ENCODE assay signal across 25 cellular contexts in the genomic region with DNA sequence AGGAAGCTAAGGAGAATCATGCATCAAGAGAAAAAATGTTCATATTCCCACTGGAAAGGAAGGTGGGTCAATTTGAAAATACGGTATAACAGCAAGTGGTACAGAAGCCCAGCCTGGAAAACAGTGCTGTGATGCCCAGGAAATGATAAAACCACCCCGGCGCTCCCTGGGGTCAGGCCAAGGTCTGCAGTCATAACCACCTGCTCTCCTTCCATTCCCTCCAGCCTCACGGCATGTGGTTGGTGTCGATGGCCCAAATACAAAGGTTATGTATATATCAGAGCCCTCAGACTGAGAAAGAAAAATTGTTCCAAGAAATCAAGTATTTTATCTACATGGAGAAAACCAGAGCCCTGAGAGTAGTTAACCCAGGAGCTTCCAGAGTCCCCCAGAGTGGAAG.
"Had no signal": no experiment of that assay in that cellular context is flagged by ENCODE, and none has a peak within 500 bp of the region (broad histone marks: within the 10 kb centered on the region; RNA-seq: fewer than 3 reads in every experiment).

No MANE protein-coding gene starts in this region.

- H3K4me1 ChIP-seq: ascending aorta, body of pancreas, Peyer's patch had no signal

- H3K4me3 ChIP-seq: ascending aorta, body of pancreas, Peyer's patch had no signal

- H3K27ac Mint-ChIP-seq: activated B cell treated with CpG ODN at 0.5 μM for 24 hours; activated CD4-positive, alpha-beta T cell treated with anti-CD3 and anti-CD28 coated beads, Interleukin-2, amount 10 ng/mL, durations not matched to agents 24 days and 14 days; activated CD8-positive, alpha-beta memory T cell treated with anti-CD3 and anti-CD28 coated beads, Interleukin-2, amount 10 ng/mL, durations not matched to agents 7 days and 5 days; activated naive CD4-positive, alpha-beta T cell treated with anti-CD3 and anti-CD28 coated beads, Interleukin-2, amount 50 U/mL, for 72 hours; activated naive CD8-positive, alpha-beta T cell treated with anti-CD3 and anti-CD28 coated beads, Interleukin-2, amount 50 U/mL, for 24 hours; activated T-cell treated with anti-CD3 and anti-CD28 coated beads, Interleukin-2, amount 50 U/mL, for 24 hours; activated T-helper 1 cell treated with anti-CD3 and anti-CD28 coated beads, Interleukin-12 subunit alpha, Interleukin-12 subunit beta, Interleukin-2, Interleukin-4 antibody, amounts not matched to agents 30 ng/mL and 10 ng/mL and 1 ng/mL, durations not matched to agents 14 hours and 24 hours and 36 hours had no signal

- DNase-seq: activated B cell treated with CpG ODN at 0.5 μM for 24 hours; activated CD4-positive, alpha-beta T cell treated with anti-CD3 and anti-CD28 coated beads for 1 hour; activated CD4-positive, alpha-beta T cell treated with anti-CD3 and anti-CD28 coated beads, Interleukin-2, amount 10 ng/mL, durations not matched to agents 24 days and 14 days; activated CD4-positive, alpha-beta T cell treated with anti-CD3 and anti-CD28 coated beads, Interleukin-2, amount 50 U/mL, for 48 hours; activated CD8-positive, alpha-beta memory T cell treated with anti-CD3 and anti-CD28 coated beads, Interleukin-2, amount 10 ng/mL, durations not matched to agents 7 days and 5 days; activated effector memory CD4-positive, alpha-beta T cell treated with anti-CD3 and anti-CD28 coated beads, Interleukin-2, amount 50 U/mL, for 16 hours; activated naive CD4-positive, alpha-beta T cell treated with Interleukin-2 at 50 U/mL for 16 hours; activated naive CD8-positive, alpha-beta T cell treated with anti-CD3 and anti-CD28 coated beads, Interleukin-2, amount 50 U/mL, for 24 hours; activated T-cell treated with anti-CD3 and anti-CD28 coated beads, Interleukin-2, amount 50 U/mL, for 24 hours; amniotic stem cell; body of pancreas; NCI-H1048; NCI-H146; NCI-H187 treated with DMSO at 0.1 percent for 48 hours; NCI-H2081 treated with DMSO at 0.1 percent for 48 hours; NCI-H446; NCI-H524; Peyer's patch; SHP77; T-helper 2 cell; T1000 had no signal

- H3K27me3 Mint-ChIP-seq: activated CD4-positive, alpha-beta T cell treated with anti-CD3 and anti-CD28 coated beads, Interleukin-2, amount 10 ng/mL, durations not matched to agents 24 days and 14 days; activated naive CD8-positive, alpha-beta T cell treated with anti-CD3 and anti-CD28 coated beads, Interleukin-2, amount 50 U/mL, for 24 hours had no signal

- H3K36me3 Mint-ChIP-seq: activated CD8-positive, alpha-beta memory T cell treated with anti-CD3 and anti-CD28 coated beads, Interleukin-2, amount 10 ng/mL, durations not matched to agents 7 days and 5 days had no signal

- H3K27me3 ChIP-seq: ascending aorta, body of pancreas, Peyer's patch had no signal

- H3K9me3 ChIP-seq: body of pancreas had no signal

- H3K4me1 Mint-ChIP-seq: activated B cell treated with CpG ODN at 0.5 μM for 24 hours; activated CD4-positive, alpha-beta T cell treated with anti-CD3 and anti-CD28 coated beads, Interleukin-2, amount 10 ng/mL, durations not matched to agents 24 days and 14 days; activated CD8-positive, alpha-beta memory T cell treated with anti-CD3 and anti-CD28 coated beads, Interleukin-2, amount 10 ng/mL, durations not matched to agents 7 days and 5 days; activated naive CD8-positive, alpha-beta T cell treated with anti-CD3 and anti-CD28 coated beads, Interleukin-2, amount 50 U/mL, for 24 hours had no signal

- H3K9me3 Mint-ChIP-seq: activated CD4-positive, alpha-beta T cell treated with anti-CD3 and anti-CD28 coated beads, Interleukin-2, amount 10 ng/mL, durations not matched to agents 24 days and 14 days had no signal

- H3K27ac ChIP-seq: ascending aorta, body of pancreas, Peyer's patch, RWPE1 had no signal

- H3K4me3 Mint-ChIP-seq: activated B cell treated with CpG ODN at 0.5 μM for 24 hours; activated CD4-positive, alpha-beta T cell treated with anti-CD3 and anti-CD28 coated beads, Interleukin-2, amount 10 ng/mL, durations not matched to agents 24 days and 14 days; activated CD8-positive, alpha-beta memory T cell treated with anti-CD3 and anti-CD28 coated beads, Interleukin-2, amount 10 ng/mL, durations not matched to agents 7 days and 5 days; activated naive CD8-positive, alpha-beta T cell treated with anti-CD3 and anti-CD28 coated beads, Interleukin-2, amount 50 U/mL, for 24 hours; activated T-cell treated with anti-CD3 and anti-CD28 coated beads, Interleukin-2, amount 50 U/mL, for 24 hours; activated T-helper 1 cell treated with anti-CD3 and anti-CD28 coated beads, Interleukin-12 subunit alpha, Interleukin-12 subunit beta, Interleukin-2, Interleukin-4 antibody, amounts not matched to agents 30 ng/mL and 10 ng/mL and 1 ng/mL, durations not matched to agents 14 hours and 24 hours and 36 hours had no signal

- H3K36me3 ChIP-seq: ascending aorta, Peyer's patch had no signal

- ATAC-seq: activated CD8-positive, alpha-beta memory T cell treated with anti-CD3 and anti-CD28 coated beads, Interleukin-2, amount 10 ng/mL, durations not matched to agents 7 days and 5 days; activated naive CD4-positive, alpha-beta T cell treated with anti-CD3 and anti-CD28 coated beads, Interleukin-2, amount 50 U/mL, for 72 hours; activated naive CD8-positive, alpha-beta T cell treated with anti-CD3 and anti-CD28 coated beads, Interleukin-2, amount 50 U/mL, for 24 hours; body of pancreas had no signal
